Comparison of ENCODE assay signal across 22 cellular contexts in the genomic region with DNA sequence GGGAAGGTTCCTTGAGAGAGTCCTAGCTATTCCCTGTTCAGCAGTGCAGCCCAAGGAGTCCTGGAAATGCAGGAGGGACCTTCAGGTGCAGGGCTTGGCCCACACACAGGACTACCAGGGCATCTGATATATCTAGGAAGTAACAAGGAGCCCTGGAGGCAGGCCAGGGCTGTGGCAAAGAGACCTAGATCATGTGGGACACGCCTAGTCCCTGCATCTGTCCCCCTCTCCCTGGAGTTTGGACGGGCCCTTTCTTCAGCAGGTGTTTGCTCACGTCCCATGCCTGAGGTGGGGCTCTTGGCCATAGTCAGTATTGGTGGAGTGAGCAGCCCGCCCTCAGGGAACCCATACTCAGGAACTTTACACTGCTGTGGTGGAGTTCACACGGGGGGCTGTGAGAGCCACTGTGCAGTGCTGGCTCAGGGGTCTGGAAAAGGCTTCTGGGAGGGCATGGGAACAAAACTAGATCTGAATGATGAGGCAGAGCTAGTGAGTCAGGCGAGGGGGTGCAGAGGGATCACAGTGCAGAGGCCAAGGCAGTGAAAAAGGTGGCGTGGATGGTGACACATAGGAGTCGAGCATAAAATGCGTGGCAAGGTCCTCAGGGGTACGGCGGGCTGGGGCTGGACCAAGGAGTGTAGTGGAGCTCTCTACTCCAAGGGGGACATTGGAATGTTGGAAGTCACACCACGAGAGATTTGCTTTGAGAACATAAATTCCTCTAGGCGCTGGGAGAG. TPM values are rescaled to one million over a fixed set of nuclear protein-coding genes. Genes with fewer than 3 reads are reported as not detected.
A peak's percentile ranks its signal among the peaks of the same experiment; 100 is the strongest.
DNase-seq lines count a peak whose midpoint lies in the region; ATAC-seq, FAIRE-seq and TF ChIP-seq lines count a peak whose summit lies in the region.
"Had no signal": no experiment of that assay in that cellular context is flagged by ENCODE, and none has a peak within 500 bp of the region (broad histone marks: within the 10 kb centered on the region; RNA-seq: fewer than 3 reads in every experiment).

No MANE protein-coding gene starts in this region.

- H3K4me1 Mint-ChIP-seq in MCF 10A (ENCODE audit: insufficient read depth, unreplicated experiment): no peaks in the 10 kb centered on the region
- H3K4me1 Mint-ChIP-seq in naive thymus-derived CD8-positive, alpha-beta T cell: peaks cover 0 to 14% (median 4%) of the 10 kb centered on the region in 4 donors

- H3K27me3 Mint-ChIP-seq in MCF 10A (ENCODE audit: insufficient read depth, unreplicated experiment): no peaks in the 10 kb centered on the region
- no peaks in the 10 kb centered on the region for H3K27me3 Mint-ChIP-seq in naive thymus-derived CD8-positive, alpha-beta T cell

- TF ChIP-seq EP300 in K562 (IDR thresholded peaks at IDR 0.05; ENCODE audit: low read length): no peak

- no peak overlapping the region for H3K4me3 ChIP-seq in mammary epithelial cell (replicated peaks in 1 of 3; ENCODE audit: insufficient read depth in 1 of 3, low read depth in 2 of 3, low read length in 3 of 3)
- no peak overlapping the region for H3K4me3 ChIP-seq in K562
- H3K4me3 ChIP-seq in left lung: no peak overlapping the region
- H3K4me3 ChIP-seq: BLaER1 treated with 17β-estradiol and CSF1 and Interleukin-3, amounts not matched to agents 10 nM and 100 nM; SJSA1; uterus had no signal

- H3K4me3 Mint-ChIP-seq in MCF 10A (ENCODE audit: unreplicated experiment): no peak overlapping the region
- H3K4me3 Mint-ChIP-seq in naive thymus-derived CD8-positive, alpha-beta T cell: no peak overlapping the region

- H3K36me3 Mint-ChIP-seq in MCF 10A (ENCODE audit: insufficient read depth, unreplicated experiment): peaks cover 45% of the 10 kb centered on the region
- peaks cover 0 to 70% (median 0%) of the 10 kb centered on the region in 3 donors for H3K36me3 Mint-ChIP-seq in naive thymus-derived CD8-positive, alpha-beta T cell

- H3K9ac ChIP-seq in mammary epithelial cell (ENCODE audit: insufficient read depth, low read length): no peak overlapping the region
- H3K9ac ChIP-seq in K562 (ENCODE audit: insufficient read depth in 1 of 2, low read depth in 2 of 2, low read length in 2 of 2): peak overlapping the region in 1 of 2 experiments; percentile 21; a peak in 1 of 4 replicates
- H3K9ac ChIP-seq: KMS-11 had no signal

- H3K79me2 ChIP-seq in mammary epithelial cell (ENCODE audit: insufficient read depth, low read length) (no peaks in the 10 kb centered on the region), K562 (ENCODE audit: control insufficient read depth, insufficient read depth, low read length) (no peaks in the 10 kb centered on the region)

- H3K4me2 ChIP-seq in mammary epithelial cell (ENCODE audit: insufficient read depth, low read depth, low read length) (no peak overlapping the region), K562 (ENCODE audit: insufficient read depth, low read length) (no peak overlapping the region)
- H3K4me2 ChIP-seq: BLaER1 treated with 17β-estradiol and CSF1 and Interleukin-3, amounts not matched to agents 10 nM and 100 nM; KMS-11 had no signal

- POLR2A ChIA-PET in MCF 10A (lab: Yijun Ruan, JAX) (interaction anchor here (1.2 kb wide), 1 partner anchor 26 kb away, joined by 3 read pairs; a partner anchor contains a TSS), K562 (lab: Yijun Ruan, JAX) (interaction anchor here (0.6 to 17.6 kb wide), 3 partner anchors 15 to 73 kb away, joined by 5 to 328 read pairs (median 8); no protein-coding TSS in a partner anchor)
- POLR2A ChIA-PET in naive thymus-derived CD8-positive, alpha-beta T cell (lab: Charles Lee): no interaction called here

- no peaks in the 10 kb centered on the region for H3K9me1 ChIP-seq in K562 (ENCODE audit: control insufficient read depth, insufficient read depth, low read length)

- H2AFZ ChIP-seq in mammary epithelial cell (ENCODE audit: low read depth, low read length) (no peak overlapping the region), K562 (ENCODE audit: low read depth, low read length) (no peak overlapping the region)

- no peak for TF ChIP-seq RAD21 in K562 (CRISPR knock-in tag; conservative IDR thresholded peaks at IDR 0.05 in 1 of 2, IDR thresholded peaks at IDR 0.05 in 1 of 2)

- H3K36me3 ChIP-seq in mammary epithelial cell (ENCODE audit: insufficient read depth, low read length) (peaks cover 10% of the 10 kb centered on the region), K562 (ENCODE audit: control insufficient read depth, insufficient read depth, low read length) (peaks cover 77% of the 10 kb centered on the region; the same call in 2 of the 3 replicates), left lung (peaks cover 0 to 86% of the 10 kb centered on the region in 2 donors)
- H3K36me3 ChIP-seq: uterus had no signal

- BruUV-seq in MCF 10A (replicated peaks; lab: Mats Ljungman, UMichigan) (no TSS peak), mammary epithelial cell (replicated peaks; lab: Mats Ljungman, UMichigan) (no TSS peak), K562 (replicated peaks; lab: Mats Ljungman, UMichigan) (no TSS peak)

- in situ Hi-C loops in mammary epithelial cell (cut with MboI; ENCODE audit: low sequenced_read_pairs in 2 of 2): no loop called here
- in situ Hi-C loops in K562 (cut with MboI): no loop called here

- no peaks in the 10 kb centered on the region for H4K20me1 ChIP-seq in mammary epithelial cell (ENCODE audit: insufficient read depth, low read length)
- peaks cover 11% of the 10 kb centered on the region for H4K20me1 ChIP-seq in K562 (replicated peaks; ENCODE audit: control insufficient read depth, insufficient read depth, low read length)

- DNase-seq in MCF 10A (ENCODE audit: unreplicated experiment): no peak
- DNase-seq in mammary epithelial cell: no peak
- DNase-seq in K562 (ENCODE audit: extremely low read depth in 1 of 4, low spot score in 3 of 4): no peak
- no peak for DNase-seq in naive thymus-derived CD8-positive, alpha-beta T cell
- no peak for DNase-seq in left lung
- no peak for DNase-seq in HCEC 1CT
- no peak for DNase-seq in D341Med (ENCODE audit: low spot score)
- DNase-seq: activated naive CD4-positive, alpha-beta T cell treated with Interleukin-2 at 50 U/mL for 16 hours; kidney glomerular epithelial cell; mesendoderm; NCI-H2081 treated with DMSO at 0.1 percent for 48 hours; NCI-H446; stimulated activated CD4-positive, alpha-beta T cell treated with anti-CD3 and anti-CD28 coated beads, Interleukin-4, amount 100 ng/mL, for 1 hour; T-helper 2 cell; uterus had no signal

- CTCF ChIA-PET in MCF 10A (lab: Yijun Ruan, JAX): interaction anchor here (0.6 to 0.8 kb wide), 4 partner anchors 43 to 607 kb away, joined by 3 to 4 read pairs (median 3); no protein-coding TSS in a partner anchor
- CTCF ChIA-PET in mammary epithelial cell (lab: Charles Lee; ENCODE audit: low non-redundant PET): no interaction called here
- CTCF ChIA-PET in K562 (lab: Yijun Ruan, JAX; ENCODE audit: low intra/inter-chr PET ratio): interaction anchor here (1.2 kb wide), 1 partner anchor 40 kb away, joined by 5 read pairs; no protein-coding TSS in a partner anchor

- no peak overlapping the region for H3K27ac ChIP-seq in mammary epithelial cell (ENCODE audit: insufficient read depth, low read depth, low read length)
- H3K27ac ChIP-seq in K562 (ENCODE audit: extremely low read depth, low read depth, low read length): no peak overlapping the region
- H3K27ac ChIP-seq in left lung: no peak overlapping the region
- H3K27ac ChIP-seq: BLaER1 treated with 17β-estradiol and CSF1 and Interleukin-3, amounts not matched to agents 10 nM and 100 nM; KMS-11; SJSA1; uterus had no signal

- no peak for TF ChIP-seq CTCF in MCF 10A (IDR thresholded peaks at IDR 0.05; ENCODE audit: unreplicated experiment)
- TF ChIP-seq CTCF in mammary epithelial cell (conservative IDR thresholded peaks at IDR 0.05 in 1 of 2, IDR thresholded peaks at IDR 0.05 in 1 of 2; ENCODE audit: extremely low read depth in 1 of 2, insufficient read depth in 1 of 2, low read depth in 1 of 2, low read length in 2 of 2): no peak
- no peak for TF ChIP-seq CTCF in K562 (IDR thresholded peaks at IDR 0.05 in 2 of 3, conservative IDR thresholded peaks at IDR 0.05 in 1 of 3; ENCODE audit: insufficient read depth in 2 of 3, low read depth in 1 of 3, low read length in 3 of 3)
- TF ChIP-seq CTCF in left lung (IDR thresholded peaks at IDR 0.05): no peak

- H3K9me3 Mint-ChIP-seq in MCF 10A (ENCODE audit: unreplicated experiment): no peaks in the 10 kb centered on the region
- H3K9me3 Mint-ChIP-seq in naive thymus-derived CD8-positive, alpha-beta T cell: no peaks in the 10 kb centered on the region

- dilution Hi-C loops in mammary epithelial cell (cut with HindIII; ENCODE audit: low sequenced_read_pairs): no loop called here

- H3K9me3 ChIP-seq in mammary epithelial cell (replicated peaks; ENCODE audit: insufficient read depth, low read length) (no peaks in the 10 kb centered on the region), K562 (replicated peaks; ENCODE audit: control insufficient read depth, insufficient read depth, low read depth, low read length) (no peaks in the 10 kb centered on the region), left lung (no peaks in the 10 kb centered on the region)
- H3K9me3 ChIP-seq: BLaER1 treated with 17β-estradiol and CSF1 and Interleukin-3, amounts not matched to agents 10 nM and 100 nM; uterus had no signal

- H3K4me1 ChIP-seq in mammary epithelial cell (ENCODE audit: insufficient read depth, low read length) (no peaks in the 10 kb centered on the region), K562 (replicated peaks in 1 of 2; ENCODE audit: control insufficient read depth in 2 of 2, insufficient read depth in 2 of 2, low read length in 2 of 2) (peaks cover 0 to 18% of the 10 kb centered on the region in 2 experiments; a peak in 2 of 5 replicates), left lung (no peaks in the 10 kb centered on the region)
- H3K4me1 ChIP-seq: BLaER1 treated with 17β-estradiol and CSF1 and Interleukin-3, amounts not matched to agents 10 nM and 100 nM; SJSA1 had no signal

- intact Hi-C loops in MCF 10A (cut with micrococcal nuclease) (no loop called here), mammary epithelial cell (cut with micrococcal nuclease) (no loop called here), K562 (cut with micrococcal nuclease) (no loop called here), left lung (cut with DNase I) (no loop called here)

- no peak for TF ChIP-seq POLR2A in K562 (conservative IDR thresholded peaks at IDR 0.05)

- 91% methylated on average over 9 of the region's 13 CpGs for WGBS in mammary epithelial cell (ENCODE audit: low coverage, missing lambda C conversion rate)
- 88% methylated on average over 13 of the region's 13 CpGs for WGBS in K562 (ENCODE audit: insufficient coverage, low coverage, missing lambda C conversion rate)

- ATAC-seq in K562 (no peak), left lung (no peak), HG02840 (IDR thresholded peaks at IDR 0.05; ENCODE audit: low FRiP score, unreplicated experiment) (no peak)
- no peak for ATAC-seq in naive thymus-derived CD8-positive, alpha-beta T cell

- FAIRE-seq in K562 (lab: Jason Lieb, UNC): no peak
- FAIRE-seq: colon had no signal

- H3K27ac Mint-ChIP-seq in MCF 10A (ENCODE audit: low read depth, unreplicated experiment): peak overlapping the region; percentile 5
- H3K27ac Mint-ChIP-seq in naive thymus-derived CD8-positive, alpha-beta T cell: peak overlapping the region in 6 of 10 donors; percentile 52 to 78 (median 67)

- H3K27me3 ChIP-seq in mammary epithelial cell (ENCODE audit: insufficient read depth, low read length) (no peaks in the 10 kb centered on the region), K562 (ENCODE audit: control insufficient read depth in 2 of 2, insufficient read depth in 2 of 2, low read length in 2 of 2) (no peaks in the 10 kb centered on the region), left lung (no peaks in the 10 kb centered on the region)
- H3K27me3 ChIP-seq: BLaER1 treated with 17β-estradiol and CSF1 and Interleukin-3, amounts not matched to agents 10 nM and 100 nM; SJSA1; uterus had no signal

RNA-seq across cellular contexts. Expression of a gene that starts 25.6 kb away (rescaled TPM):
- total RNA-seq in MCF 10A (2022) (2.2 TPM in 2 replicates), mammary epithelial cell (1 to 10 TPM; 9.3 to 9.7 TPM), K562 (2014; rRNA removed) (2.0 and 4.7 TPM in 2 replicates), K562 (2014; rRNA removed; fragmentation: Illumina TruSeq; extraction: Trizol) (0.45 and 1.3 TPM in 2 replicates), K562 (2015; rRNA removed; fragmentation: Illumina TruSeq; extraction: Trizol) (1.8 and 2.1 TPM in 2 replicates), K562 (2021) (3.1 and 3.7 TPM in 2 replicates), left lung (10 to 100 TPM; 17.1 to 18.8 TPM)
- polyA plus RNA-seq in mammary epithelial cell (13.0 TPM), K562 (2011; rRNA removed) (3.0 and 4.1 TPM in 2 replicates), K562 (2014; fragmentation: Illumina TruSeq; extraction: Trizol) (3.3 and 3.4 TPM in 2 replicates), K562 (2014; fragmentation: Nextera tagmentation; extraction: Ambion mirVana) (1 to 10 TPM in 1 of 2 experiments, under 1 TPM in 1; 0.23 to 1.9 TPM), K562 (2014; rRNA removed) (3.7 and 5.0 TPM in 2 replicates)
- polyA minus RNA-seq in mammary epithelial cell: 2.2 TPM
- total RNA-seq in K562 (2011; cell fraction: chromatin; rRNA removed; ENCODE audit: low replicate concordance): 2.3 and 4.2 TPM in 2 replicates
- total RNA-seq in K562 (2011; cell fraction: nucleolus; rRNA removed): 4.0 and 4.1 TPM in 2 replicates
- total RNA-seq in K562 (2011; cell fraction: nucleoplasm; rRNA removed): 3.8 and 5.0 TPM in 2 replicates
- 7.2 and 14.8 TPM in 2 replicates for polyA plus RNA-seq in K562 (2011; cell fraction: cytosol; rRNA removed)
- 2.6 and 2.7 TPM in 2 replicates for polyA plus RNA-seq in K562 (2011; cell fraction: nucleus; rRNA removed)
- polyA plus RNA-seq in K562 (2012): 5.6 and 6.7 TPM in 2 replicates
- polyA minus RNA-seq in K562 (2011; rRNA and poly(A)+ RNA removed): 2.1 and 2.7 TPM in 2 replicates
- 2.1 and 4.9 TPM in 2 replicates for polyA minus RNA-seq in K562 (2011; cell fraction: cytosol; rRNA and poly(A)+ RNA removed)
- polyA minus RNA-seq in K562 (2011; cell fraction: nucleus; rRNA and poly(A)+ RNA removed): 0.54 and 0.78 TPM in 2 replicates
- 1 to 10 TPM; 1.0 to 2.1 TPM for total RNA-seq in naive thymus-derived CD8-positive, alpha-beta T cell
- 1 to 10 TPM; 4.6 to 5.9 (median 5.5) TPM for polyA plus RNA-seq in naive thymus-derived CD8-positive, alpha-beta T cell

RNA-seq across cellular contexts. Expression of a gene that starts 25.8 kb away (rescaled TPM):
- 0.65 and 0.96 TPM in 2 replicates for total RNA-seq in MCF 10A (2022)
- 1 to 10 TPM in 1 of 2 donors, not detected in 1; 1.5 TPM for total RNA-seq in mammary epithelial cell
- polyA plus RNA-seq in mammary epithelial cell: 0.51 TPM
- not detected for polyA minus RNA-seq in mammary epithelial cell
- 0.28 TPM in 1 of 2 replicates, not detected in the other for total RNA-seq in K562 (2011; cell fraction: chromatin; rRNA removed; ENCODE audit: low replicate concordance)
- total RNA-seq in K562 (2011; cell fraction: nucleolus; rRNA removed): not detected in 2 replicates
- not detected in 2 replicates for total RNA-seq in K562 (2011; cell fraction: nucleoplasm; rRNA removed)
- total RNA-seq in K562 (2014; rRNA removed): not detected in 2 replicates
- total RNA-seq in K562 (2014; rRNA removed; fragmentation: Illumina TruSeq; extraction: Trizol): not detected in 2 replicates
- total RNA-seq in K562 (2015; rRNA removed; fragmentation: Illumina TruSeq; extraction: Trizol): not detected in 2 replicates
- 0.49 TPM in 1 of 2 replicates, not detected in the other for total RNA-seq in K562 (2021)
- 0.37 TPM in 1 of 2 replicates, not detected in the other for polyA plus RNA-seq in K562 (2011; rRNA removed)
- 0.07 and 0.72 TPM in 2 replicates for polyA plus RNA-seq in K562 (2011; cell fraction: cytosol; rRNA removed)
- 2.1 and 3.0 TPM in 2 replicates for polyA plus RNA-seq in K562 (2011; cell fraction: nucleus; rRNA removed)
- not detected in 2 replicates for polyA plus RNA-seq in K562 (2012)
- not detected in 2 replicates for polyA plus RNA-seq in K562 (2014; fragmentation: Illumina TruSeq; extraction: Trizol)
- polyA plus RNA-seq in K562 (2014; fragmentation: Nextera tagmentation; extraction: Ambion mirVana): not detected
- polyA plus RNA-seq in K562 (2014; rRNA removed): 0.41 TPM in 1 of 2 replicates, not detected in the other
- polyA minus RNA-seq in K562 (2011; rRNA and poly(A)+ RNA removed): not detected in 2 replicates
- polyA minus RNA-seq in K562 (2011; cell fraction: cytosol; rRNA and poly(A)+ RNA removed): not detected in 2 replicates
- polyA minus RNA-seq in K562 (2011; cell fraction: nucleus; rRNA and poly(A)+ RNA removed): not detected in 2 replicates
- total RNA-seq in naive thymus-derived CD8-positive, alpha-beta T cell: 10 to 100 TPM; 70.4 to 79.0 TPM
- polyA plus RNA-seq in naive thymus-derived CD8-positive, alpha-beta T cell: 10 to 100 TPM; 46.2 to 75.6 (median 53.2) TPM
- total RNA-seq in left lung: 1 to 10 TPM; 4.0 to 6.4 TPM
- total RNA-seq: H4, HT1080, SJSA1 had no signal

Comparison
In these comparisons a context has a peak if more than half of its experiments do, and no peak if none do; other contexts are left out.
1. RNA of a gene that starts 25.8 kb away (total RNA-seq): 70.4 to 79.0 TPM in naive thymus-derived CD8-positive, alpha-beta T cell; 4.0 to 6.4 TPM in left lung, 1.5 TPM in mammary epithelial cell, 0.65 to 0.96 TPM in MCF 10A and 0.28 to 0.49 TPM in K562; every median in the first group is over 4 times any median in the second.